ENCODE assay signal across 8 cellular contexts in the genomic region with DNA sequence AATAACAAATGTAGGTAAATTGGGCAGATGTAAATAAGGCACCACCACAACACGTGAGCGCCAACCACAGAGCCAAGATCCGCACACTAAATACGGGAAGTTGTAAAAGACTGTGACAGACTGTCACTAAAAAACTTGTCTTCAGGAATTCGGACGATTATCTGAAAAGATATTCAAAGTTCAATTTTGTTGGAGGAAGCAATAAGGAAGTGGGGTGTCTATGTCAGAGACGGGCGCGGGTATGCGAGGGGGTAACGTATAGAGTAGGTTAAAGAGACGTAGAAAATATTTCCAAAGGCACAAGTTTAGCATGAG. TPM values are rescaled to one million over a fixed set of nuclear protein-coding genes. Genes with fewer than 3 reads are reported as not detected.
DNase-seq lines count a peak whose midpoint lies in the region; ATAC-seq and FAIRE-seq lines count a peak whose summit lies in the region.

No MANE protein-coding gene starts in this region.

- no peak for FAIRE-seq in RCC 7860 (lab: Jason Lieb, UNC)

- peaks cover 20% of the 10 kb centered on the region for H3K36me3 Mint-ChIP-seq in activated naive CD8-positive, alpha-beta T cell treated with anti-CD3 and anti-CD28 coated beads, Interleukin-2, amount 10 ng/mL, durations not matched to agents 7 days and 5 days

- peak overlapping the region; percentile 100 for H3K27ac Mint-ChIP-seq in activated naive CD8-positive, alpha-beta T cell treated with anti-CD3 and anti-CD28 coated beads, Interleukin-2, amount 10 ng/mL, durations not matched to agents 7 days and 5 days

- peaks cover 39% of the 10 kb centered on the region for H3K4me1 Mint-ChIP-seq in activated naive CD8-positive, alpha-beta T cell treated with anti-CD3 and anti-CD28 coated beads, Interleukin-2, amount 10 ng/mL, durations not matched to agents 7 days and 5 days

- H3K27me3 Mint-ChIP-seq in activated naive CD8-positive, alpha-beta T cell treated with anti-CD3 and anti-CD28 coated beads, Interleukin-2, amount 10 ng/mL, durations not matched to agents 7 days and 5 days, result no peaks in the 10 kb centered on the region

- H3K9ac ChIP-seq in ES-I3 (ENCODE audit: low read depth, low read length), result peak overlapping the region; percentile 91

- peak overlapping the region; percentile 71 for H3K4me3 ChIP-seq in iPS-11a (ENCODE audit: low read depth, low read length)

- no peaks in the 10 kb centered on the region for H3K9me3 ChIP-seq in ES-I3 (ENCODE audit: control insufficient read depth, insufficient read depth, low read length)

- H3K36me3 ChIP-seq in ES-I3 (ENCODE audit: insufficient read depth, low read length), result peaks cover 9% of the 10 kb centered on the region; the same call in 1 of the 2 replicates

- DNase-seq in SIG-M5 (lab: John Stamatoyannopoulos, UW) (peak; percentile 7), RCC 7860 (ENCODE audit: low spot score) (no peak), D341Med (ENCODE audit: low spot score) (no peak)
- DNase-seq in activated naive CD8-positive, alpha-beta T cell treated with anti-CD3 and anti-CD28 coated beads, Interleukin-2, amount 10 ng/mL, durations not matched to agents 7 days and 5 days, result peak; percentile 57
- DNase-seq in stimulated activated CD4-positive, alpha-beta T cell treated with anti-CD3 and anti-CD28 coated beads, Interleukin-1b, Interleukin-23, amount 100 ng/mL, for 4 hours (ENCODE audit: low read depth in 2 of 2), result peak; percentile 10 to 15

- H3K9me3 Mint-ChIP-seq in activated naive CD8-positive, alpha-beta T cell treated with anti-CD3 and anti-CD28 coated beads, Interleukin-2, amount 10 ng/mL, durations not matched to agents 7 days and 5 days, result no peaks in the 10 kb centered on the region

- H3K4me1 ChIP-seq in ES-I3 (ENCODE audit: insufficient read depth, low read length), result peaks cover 12% of the 10 kb centered on the region

- H3K4me3 Mint-ChIP-seq in activated naive CD8-positive, alpha-beta T cell treated with anti-CD3 and anti-CD28 coated beads, Interleukin-2, amount 10 ng/mL, durations not matched to agents 7 days and 5 days, result peak overlapping the region; percentile 93

- POLR2A ChIA-PET in activated naive CD8-positive, alpha-beta T cell treated with anti-CD3 and anti-CD28 coated beads, Interleukin-2, amount 10 ng/mL, durations not matched to agents 7 days and 5 days (lab: Charles Lee), result interaction anchor here (0.6 to 4.8 kb wide), 9 partner anchors 14 to 209 kb away, joined by 3 to 58 read pairs (median 7); a partner anchor contains a TSS

- ATAC-seq in HG02678 (IDR thresholded peaks at IDR 0.05; ENCODE audit: unreplicated experiment), result peak; percentile 22
- ATAC-seq in activated naive CD8-positive, alpha-beta T cell treated with anti-CD3 and anti-CD28 coated beads, Interleukin-2, amount 10 ng/mL, durations not matched to agents 7 days and 5 days (ENCODE audit: low read depth), result no peak

RNA-seq across cellular contexts. Expression of a gene that starts 1.5 kb away (rescaled TPM):
- 100 to 1,000 TPM; 279 to 304 TPM for total RNA-seq in activated naive CD8-positive, alpha-beta T cell treated with anti-CD3 and anti-CD28 coated beads, Interleukin-2, amount 10 ng/mL, durations not matched to agents 7 days and 5 days

RNA-seq across cellular contexts. Expression of a gene that starts 37.0 kb away (rescaled TPM):
- 10 to 100 TPM; 32.5 to 37.6 TPM for total RNA-seq in activated naive CD8-positive, alpha-beta T cell treated with anti-CD3 and anti-CD28 coated beads, Interleukin-2, amount 10 ng/mL, durations not matched to agents 7 days and 5 days

Comparison
In these comparisons a context has a peak if more than half of its experiments do, and no peak if none do; other contexts are left out.
1. DNase-seq: peak in SIG-M5 (single experiment), activated naive CD8-positive, alpha-beta T cell treated with anti-CD3 and anti-CD28 coated beads, Interleukin-2, amount 10 ng/mL, durations not matched to agents 7 days and 5 days (single experiment) and stimulated activated CD4-positive, alpha-beta T cell treated with anti-CD3 and anti-CD28 coated beads, Interleukin-1b, Interleukin-23, amount 100 ng/mL, for 4 hours (2 of 2); none in RCC 7860 (single experiment) and D341Med (single experiment).